ENCODE assay signal across 27 cellular contexts in genomic region chr11:130670200-130670599, GRCh38.
"Had no signal": no experiment of that assay in that cellular context is flagged by ENCODE, and none has a peak within 500 bp of the region (broad histone marks: within the 10 kb centered on the region; RNA-seq: fewer than 3 reads in every experiment).

No MANE protein-coding gene starts in this region.

- H3K9me3 ChIP-seq: heart right ventricle, pancreas, prostate gland, suprapubic skin, thoracic aorta, tibial nerve, upper lobe of left lung, vagina had no signal

- H3K27me3 ChIP-seq: heart right ventricle, hepatocyte, pancreas, suprapubic skin, tibial nerve, upper lobe of left lung, vagina had no signal

- ATAC-seq: heart right ventricle; left cardiac atrium; left lobe of liver; naive thymus-derived CD4-positive, alpha-beta T cell; natural killer cell treated with Interleukin-12 subunit alpha and Interleukin-12 subunit beta and Interleukin-15 and Interleukin-18, amount 100 ng/mL, for 72 hours; pancreas; right cardiac atrium; stimulated activated effector memory CD8-positive, alpha-beta T cell treated with anti-CD3 and anti-CD28 coated beads, Interleukin-12 subunit alpha, Interleukin-12 subunit beta, amount 100 ng/mL, for 72 hours had no signal

- H3K4me1 ChIP-seq: pancreas, prostate gland, upper lobe of left lung had no signal

- H3K36me3 ChIP-seq: heart right ventricle, pancreas, prostate gland, suprapubic skin, thoracic aorta, tibial nerve, upper lobe of left lung, vagina had no signal

- H3K27ac ChIP-seq: heart right ventricle, hepatocyte, pancreas, prostate gland, skin epidermis, suprapubic skin, thoracic aorta, tibial nerve, upper lobe of left lung, vagina had no signal

- H3K4me3 ChIP-seq: heart right ventricle, hepatocyte, lung, pancreas, prostate gland, skin epidermis, suprapubic skin, thoracic aorta, tibial nerve, upper lobe of left lung, vagina had no signal

- DNase-seq: heart right ventricle; kidney glomerular epithelial cell; left cardiac atrium; mesendoderm; naive thymus-derived CD4-positive, alpha-beta T cell; nucleus accumbens; pancreas; posterior cingulate gyrus; retina; right cardiac atrium; stimulated activated CD4-positive, alpha-beta T cell treated with anti-CD3 and anti-CD28 coated beads, Interleukin-12 subunit alpha, Interleukin-12 subunit beta, amount 100 ng/mL, for 4 hours; stimulated activated CD4-positive, alpha-beta T cell treated with anti-CD3 and anti-CD28 coated beads, Interleukin-15, amount 100 ng/mL, for 24 hours; stimulated activated CD4-positive, alpha-beta T cell treated with anti-CD3 and anti-CD28 coated beads, Interleukin-2, amount 100 ng/mL, for 24 hours; stimulated activated CD4-positive, alpha-beta T cell treated with anti-CD3 and anti-CD28 coated beads, Interleukin-4, amount 100 ng/mL, for 24 hours; stimulated activated naive CD4-positive, alpha-beta T cell; upper lobe of left lung had no signal
